Comparison of ENCODE assay signal across 1 cellular context in the genomic region with DNA sequence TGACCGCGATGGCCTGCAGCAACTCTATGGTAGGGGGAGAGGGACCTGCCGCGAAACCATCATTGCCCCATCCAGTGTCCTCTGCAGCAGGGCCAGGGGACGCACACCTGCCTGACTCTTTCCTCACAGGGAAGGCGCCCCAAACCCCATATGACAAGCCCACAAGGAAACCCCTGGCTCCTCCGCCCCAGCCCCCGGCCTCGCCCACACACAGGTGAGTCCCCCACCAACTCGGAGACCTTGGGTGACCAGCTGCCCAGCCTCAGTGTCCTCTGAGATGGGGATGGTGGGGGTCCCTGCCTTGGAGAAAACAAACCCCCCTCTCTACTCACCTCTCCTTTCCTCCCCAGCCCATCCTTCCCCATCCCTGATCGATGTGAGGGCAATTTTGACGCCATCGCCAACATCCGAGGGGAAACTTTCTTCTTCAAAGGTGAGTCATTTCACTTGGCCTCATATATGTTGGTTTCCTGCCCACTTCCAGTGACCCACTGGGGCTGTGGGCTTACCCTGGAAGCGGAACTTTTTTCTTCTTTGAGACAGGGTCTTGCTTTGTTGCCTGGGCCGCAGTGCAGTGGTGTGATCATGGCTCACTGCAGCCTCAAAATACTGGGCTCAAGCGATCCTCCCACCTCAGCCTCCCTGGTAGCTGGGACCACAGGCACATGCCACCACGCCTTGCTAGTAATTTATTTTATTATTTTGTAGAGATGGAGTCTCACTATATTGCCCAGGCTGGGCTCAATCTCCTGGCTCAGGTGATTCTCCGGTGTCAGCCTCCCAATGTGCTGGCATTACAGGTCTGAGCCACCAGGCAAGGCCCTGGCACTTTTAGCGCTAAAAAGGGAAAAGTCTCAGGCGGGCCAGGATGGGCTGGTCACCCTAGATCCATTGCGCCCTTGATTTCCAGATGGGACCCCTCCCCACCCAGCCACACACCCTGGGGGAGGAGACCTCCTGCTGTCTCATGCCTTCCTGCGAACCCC.
TF ChIP-seq lines count a peak whose summit lies in the region.

No MANE protein-coding gene starts in this region.

TF ChIP-seq in GM12878, 131 proteins besides CTCF, POLR2A, EP300 and RAD21:
- TF ChIP-seq MTA2 (IDR thresholded peaks at IDR 0.05; ENCODE audit: low read depth) (no peak), PKNOX1 (IDR thresholded peaks at IDR 0.05) (no peak), CHD2 (IDR thresholded peaks at IDR 0.05; ENCODE audit: borderline replicate concordance, low read depth, low read length) (no peak), POLR2AphosphoS5 (IDR thresholded peaks at IDR 0.05; ENCODE audit: low read length) (no peak), ASH2L (IDR thresholded peaks at IDR 0.05; ENCODE audit: borderline replicate concordance, low read depth) (no peak), PAX5 (IDR thresholded peaks at IDR 0.05; ENCODE audit: borderline replicate concordance, low read depth, low read length) (no peak), SMC3 (IDR thresholded peaks at IDR 0.05; ENCODE audit: borderline replicate concordance, low read length) (no peak), HDAC2 (IDR thresholded peaks at IDR 0.05) (no peak), MEF2A (IDR thresholded peaks at IDR 0.05; ENCODE audit: insufficient read depth, low read depth, low read length) (no peak), GATAD2B (conservative IDR thresholded peaks at IDR 0.05; ENCODE audit: low read depth) (no peak), STAT3 (IDR thresholded peaks at IDR 0.05; ENCODE audit: low read depth, low read length) (no peak), PML (IDR thresholded peaks at IDR 0.05; ENCODE audit: low read length) (no peak), KAT2A (conservative IDR thresholded peaks at IDR 0.05; ENCODE audit: control insufficient read depth, low read depth, low read length) (no peak), ZSCAN29 (IDR thresholded peaks at IDR 0.05) (no peak)
- TF ChIP-seq, protein P1, sequence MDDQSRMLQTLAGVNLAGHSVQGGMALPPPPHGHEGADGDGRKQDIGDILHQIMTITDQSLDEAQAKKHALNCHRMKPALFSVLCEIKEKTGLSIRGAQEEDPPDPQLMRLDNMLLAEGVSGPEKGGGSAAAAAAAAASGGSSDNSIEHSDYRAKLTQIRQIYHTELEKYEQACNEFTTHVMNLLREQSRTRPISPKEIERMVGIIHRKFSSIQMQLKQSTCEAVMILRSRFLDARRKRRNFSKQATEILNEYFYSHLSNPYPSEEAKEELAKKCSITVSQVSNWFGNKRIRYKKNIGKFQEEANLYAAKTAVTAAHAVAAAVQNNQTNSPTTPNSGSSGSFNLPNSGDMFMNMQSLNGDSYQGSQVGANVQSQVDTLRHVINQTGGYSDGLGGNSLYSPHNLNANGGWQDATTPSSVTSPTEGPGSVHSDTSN (IDR thresholded peaks at IDR 0.05; ENCODE audit: insufficient replicate concordance, low read depth, low read length) = no peak
- TF ChIP-seq, protein P2, sequence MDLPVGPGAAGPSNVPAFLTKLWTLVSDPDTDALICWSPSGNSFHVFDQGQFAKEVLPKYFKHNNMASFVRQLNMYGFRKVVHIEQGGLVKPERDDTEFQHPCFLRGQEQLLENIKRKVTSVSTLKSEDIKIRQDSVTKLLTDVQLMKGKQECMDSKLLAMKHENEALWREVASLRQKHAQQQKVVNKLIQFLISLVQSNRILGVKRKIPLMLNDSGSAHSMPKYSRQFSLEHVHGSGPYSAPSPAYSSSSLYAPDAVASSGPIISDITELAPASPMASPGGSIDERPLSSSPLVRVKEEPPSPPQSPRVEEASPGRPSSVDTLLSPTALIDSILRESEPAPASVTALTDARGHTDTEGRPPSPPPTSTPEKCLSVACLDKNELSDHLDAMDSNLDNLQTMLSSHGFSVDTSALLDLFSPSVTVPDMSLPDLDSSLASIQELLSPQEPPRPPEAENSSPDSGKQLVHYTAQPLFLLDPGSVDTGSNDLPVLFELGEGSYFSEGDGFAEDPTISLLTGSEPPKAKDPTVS (IDR thresholded peaks at IDR 0.05; ENCODE audit: low read depth, low read length) = no peak
